In genomic region chr19:31350693-31351211, GRCh38 we compare ENCODE assay signal across 8 cellular contexts. TPM values are rescaled to one million over a fixed set of nuclear protein-coding genes. Genes with fewer than 3 reads are reported as not detected.
DNase-seq lines count a peak whose midpoint lies in the region; ATAC-seq and TF ChIP-seq lines count a peak whose summit lies in the region.

No MANE protein-coding gene starts in this region.

- intact Hi-C loops in sciatic nerve (cut with DNase I) = no loop called here

- peaks cover 63% of the 10 kb centered on the region for H3K4me1 Mint-ChIP-seq in brain

- H3K9ac ChIP-seq in ES-I3 (ENCODE audit: low read depth, low read length) (peak overlapping the region; percentile 74), iPS-18a (ENCODE audit: low read length) (no peak overlapping the region)

- H3K4me1 ChIP-seq in ES-I3 (ENCODE audit: insufficient read depth, low read length) (0 out of 2 replicates have a peak, but pooled peaks cover 4% of the 10 kb centered on the region), iPS-18a (ENCODE audit: control insufficient read depth, low read depth, low read length) (peaks cover 45% of the 10 kb centered on the region)

- H3K9me3 Mint-ChIP-seq in brain = peaks cover 0 to 4% (median 0%) of the 10 kb centered on the region in 5 experiments

- H3K27ac Mint-ChIP-seq in brain = peak overlapping the region; percentile 72 to 89 (median 84)

- peak overlapping the region; percentile 90 to 98 (median 94) for H3K4me3 Mint-ChIP-seq in brain

- ATAC-seq in sciatic nerve = peak; percentile 3
- ATAC-seq in GM21786 (IDR thresholded peaks at IDR 0.05; ENCODE audit: unreplicated experiment) = no peak
- no peak for ATAC-seq in HG02840 (IDR thresholded peaks at IDR 0.05; ENCODE audit: low FRiP score, unreplicated experiment)

- H3K36me3 ChIP-seq in ES-I3 (ENCODE audit: insufficient read depth, low read length) (peaks cover 2% of the 10 kb centered on the region; the same call in 1 of the 2 replicates), iPS-18a (ENCODE audit: control insufficient read depth, low read depth, low read length) (no peaks in the 10 kb centered on the region)

- no peak overlapping the region for H3K27ac ChIP-seq in iPS-18a (ENCODE audit: low read length)

- peak; percentile 53 for DNase-seq in NCI-H226
- peak; percentile 75 for DNase-seq in sciatic nerve (ENCODE audit: low spot score)
- DNase-seq in NCI-H1436 treated with DMSO at 0.1 percent for 48 hours (lab: John Stamatoyannopoulos, UW) = no peak

- H3K27me3 ChIP-seq in iPS-18a (ENCODE audit: control insufficient read depth, insufficient read depth, low read length) = peaks cover 81% of the 10 kb centered on the region

- H3K9me3 ChIP-seq in ES-I3 (ENCODE audit: control insufficient read depth, insufficient read depth, low read length) (no peaks in the 10 kb centered on the region), iPS-18a (ENCODE audit: control insufficient read depth, low read depth, low read length) (no peaks in the 10 kb centered on the region)

- no peaks in the 10 kb centered on the region for H3K36me3 Mint-ChIP-seq in brain

- peaks cover 72% of the 10 kb centered on the region for H3K27me3 Mint-ChIP-seq in brain

- no peak for TF ChIP-seq CTCF in brain (conservative IDR thresholded peaks at IDR 0.05)

- peak overlapping the region; percentile 76 for H3K4me3 ChIP-seq in iPS-18a (ENCODE audit: low read length)

RNA-seq across cellular contexts. Expression of gene TSHZ3, which starts 1.5 kb away (rescaled TPM):
- polyA plus RNA-seq in brain (ENCODE audit: insufficient read depth, low read depth, low replicate concordance) = 17.6 TPM
- 32.8 TPM for total RNA-seq in sciatic nerve
